Comparison of ENCODE assay signal across 9 cellular contexts in the genomic region with DNA sequence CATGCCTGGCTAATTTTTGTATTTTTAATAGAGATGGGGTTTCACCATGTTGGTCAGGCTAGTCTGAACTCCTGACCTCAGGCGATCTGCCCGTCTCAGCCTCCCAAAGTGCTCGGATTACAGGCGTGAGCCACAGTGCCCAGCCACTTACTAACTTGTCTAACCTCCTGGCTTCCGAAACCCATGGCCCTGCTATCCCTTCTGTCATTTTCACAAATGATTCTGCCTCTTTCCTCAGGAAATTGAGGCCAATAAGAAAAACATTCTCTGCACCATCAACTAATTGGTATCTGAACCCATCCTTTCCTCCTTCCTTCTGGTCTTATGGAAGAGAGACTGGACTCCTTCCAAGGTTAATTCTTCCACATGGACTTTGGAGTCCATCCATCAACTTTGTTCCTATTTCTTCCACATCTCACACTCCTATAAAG. TPM values are rescaled to one million over a fixed set of nuclear protein-coding genes. Genes with fewer than 3 reads are reported as not detected.
A peak's percentile ranks its signal among the peaks of the same experiment; 100 is the strongest.
DNase-seq lines count a peak whose midpoint lies in the region; ATAC-seq and TF ChIP-seq lines count a peak whose summit lies in the region.
"Had no signal": no experiment of that assay in that cellular context is flagged by ENCODE, and none has a peak within 500 bp of the region (broad histone marks: within the 10 kb centered on the region; RNA-seq: fewer than 3 reads in every experiment).

No MANE protein-coding gene starts in this region.

- dilution Hi-C loops in IMR-90 (cut with HindIII; ENCODE audit: low sequenced_read_pairs, unreplicated experiment) = no loop called here

- H3K23ac ChIP-seq in IMR-90 (ENCODE audit: low read depth, low read length) = peak overlapping the region; percentile 67
- H3K23ac ChIP-seq in mesendoderm (ENCODE audit: low read length) = no peak overlapping the region

- TF ChIP-seq POLR2A in IMR-90 (IDR thresholded peaks at IDR 0.05; ENCODE audit: low read depth, low read length) = no peak

- H4K5ac ChIP-seq in IMR-90 (ENCODE audit: low read depth, low read length) (peak overlapping the region; percentile 28), mesendoderm (ENCODE audit: low read length) (no peak overlapping the region)

- peak overlapping the region; percentile 80; the same call in 2 of the 3 replicates for H2BK15ac ChIP-seq in IMR-90 (ENCODE audit: low read depth, low read length)
- H2BK15ac ChIP-seq in mesendoderm (replicated peaks; ENCODE audit: low read depth) = no peak overlapping the region

- H3K27me3 Mint-ChIP-seq in chondrocyte (ENCODE audit: low read depth) (no peaks in the 10 kb centered on the region), type B pancreatic cell (peaks cover 3% of the 10 kb centered on the region)
- no peaks in the 10 kb centered on the region for H3K27me3 Mint-ChIP-seq in activated T-helper 1 cell treated with anti-CD3 and anti-CD28 coated beads, Interleukin-12 subunit alpha, Interleukin-12 subunit beta, Interleukin-2, Interleukin-4 antibody, amounts not matched to agents 30 ng/mL and 10 ng/mL and 1 ng/mL, durations not matched to agents 14 hours and 24 hours and 36 hours (ENCODE audit: insufficient read depth)

- in situ Hi-C loops in IMR-90 (cut with MboI; ENCODE audit: low sequenced_read_pairs) = no loop called here

- H3K4me2 ChIP-seq in IMR-90 (ENCODE audit: low read depth, low read length) = peak overlapping the region; percentile 45
- H3K4me2 ChIP-seq in mesendoderm (ENCODE audit: low read length) = no peak overlapping the region

- intact Hi-C loops in IMR-90 (cut with micrococcal nuclease) = loop anchor here (1.0 to 2.0 kb wide), 2 partner anchors 15 to 55 kb away; no protein-coding TSS in a partner anchor
- intact Hi-C loops in activated T-helper 1 cell treated with anti-CD3 and anti-CD28 coated beads, Interleukin-12 subunit alpha, Interleukin-12 subunit beta, Interleukin-2, Interleukin-4 antibody, amounts not matched to agents 30 ng/mL and 10 ng/mL and 1 ng/mL, durations not matched to agents 14 hours and 24 hours and 36 hours (cut with micrococcal nuclease) = no loop called here

- H3K27ac Mint-ChIP-seq in chondrocyte (ENCODE audit: unreplicated experiment) (peak overlapping the region; percentile 94), type B pancreatic cell (peak overlapping the region; percentile 24)
- H3K27ac Mint-ChIP-seq in activated T-helper 1 cell treated with anti-CD3 and anti-CD28 coated beads, Interleukin-12 subunit alpha, Interleukin-12 subunit beta, Interleukin-2, Interleukin-4 antibody, amounts not matched to agents 30 ng/mL and 10 ng/mL and 1 ng/mL, durations not matched to agents 14 hours and 24 hours and 36 hours = no peak overlapping the region

- peak overlapping the region; percentile 57 for H2AK9ac ChIP-seq in IMR-90 (replicated peaks; ENCODE audit: low read depth, low read length, poor library complexity)

- H3K4me3 ChIP-seq in IMR-90 (ENCODE audit: insufficient read depth, low read depth, low read length) (no peak overlapping the region), mesendoderm (ENCODE audit: low read length) (no peak overlapping the region)

- peak; percentile 46 for ATAC-seq in IMR-90 (ENCODE audit: low read depth)
- ATAC-seq in GM21526 (IDR thresholded peaks at IDR 0.05; ENCODE audit: low FRiP score, unreplicated experiment) = no peak

- POLR2A ChIA-PET in IMR-90 (lab: Charles Lee; ENCODE audit: unreplicated experiment) = no interaction called here

- peak overlapping the region; percentile 25 for H3K18ac ChIP-seq in IMR-90 (ENCODE audit: low read depth, low read length)
- no peak overlapping the region for H3K18ac ChIP-seq in mesendoderm (ENCODE audit: low read length)

- H3K36me3 Mint-ChIP-seq in chondrocyte (ENCODE audit: low read depth) (no peaks in the 10 kb centered on the region), type B pancreatic cell (no peaks in the 10 kb centered on the region)
- H3K36me3 Mint-ChIP-seq in activated T-helper 1 cell treated with anti-CD3 and anti-CD28 coated beads, Interleukin-12 subunit alpha, Interleukin-12 subunit beta, Interleukin-2, Interleukin-4 antibody, amounts not matched to agents 30 ng/mL and 10 ng/mL and 1 ng/mL, durations not matched to agents 14 hours and 24 hours and 36 hours (ENCODE audit: low read depth) = no peaks in the 10 kb centered on the region

- H2AK5ac ChIP-seq in IMR-90 (ENCODE audit: low read depth, low read length) (peak overlapping the region; percentile 74), mesendoderm (ENCODE audit: low read length) (no peak overlapping the region)

- CTCF ChIA-PET in IMR-90 (lab: Yijun Ruan, JAX) = interaction anchor here (0.6 kb wide), 1 partner anchor 13 kb away, joined by 3 read pairs; no protein-coding TSS in a partner anchor

- H3K4me1 Mint-ChIP-seq in chondrocyte (ENCODE audit: low read depth) = peaks cover 38% of the 10 kb centered on the region
- H3K4me1 Mint-ChIP-seq in type B pancreatic cell (ENCODE audit: unreplicated experiment) = peaks cover 6% of the 10 kb centered on the region
- no peaks in the 10 kb centered on the region for H3K4me1 Mint-ChIP-seq in activated T-helper 1 cell treated with anti-CD3 and anti-CD28 coated beads, Interleukin-12 subunit alpha, Interleukin-12 subunit beta, Interleukin-2, Interleukin-4 antibody, amounts not matched to agents 30 ng/mL and 10 ng/mL and 1 ng/mL, durations not matched to agents 14 hours and 24 hours and 36 hours (ENCODE audit: low read depth)

- peaks cover 6% of the 10 kb centered on the region for H3K9me1 ChIP-seq in IMR-90 (ENCODE audit: insufficient read depth, low read length)

- H3K79me1 ChIP-seq in IMR-90 (ENCODE audit: low read depth in 1 of 2, low read length in 2 of 2) (peaks cover 0 to 6% of the 10 kb centered on the region in 2 experiments; a peak in 2 of 4 replicates), mesendoderm (ENCODE audit: low read length) (no peaks in the 10 kb centered on the region)

- WGBS in IMR-90 (ENCODE audit: extremely low coverage in 2 of 2, insufficient read length in 1 of 2), 2 experiments = 33% methylated on average over 3 of the region's 5 CpGs; no CpG with 5 or more reads in 1 of the 2 experiments
- no CpG with 5 or more reads among the region's 5 CpGs for WGBS in mesendoderm (ENCODE audit: extremely low coverage, insufficient coverage, low lambda C conversion rate)

- peak overlapping the region; percentile 78 for H4K91ac ChIP-seq in IMR-90 (ENCODE audit: insufficient read depth, low read depth, low read length)

- peak overlapping the region; percentile 11; the same call in 1 of the 2 replicates for H3K9ac ChIP-seq in IMR-90 (ENCODE audit: low read depth, low read length)
- no peak overlapping the region for H3K9ac ChIP-seq in mesendoderm (ENCODE audit: low read length)
- H3K9ac ChIP-seq: parathyroid adenoma had no signal

- peak overlapping the region; percentile 91 for H2BK120ac ChIP-seq in IMR-90 (ENCODE audit: low read depth, low read length)
- H2BK120ac ChIP-seq in mesendoderm (ENCODE audit: low read depth, low read length) = no peak overlapping the region

- H3K27ac ChIP-seq in IMR-90 (ENCODE audit: insufficient read depth, low read length) (peak overlapping the region; percentile 84), mesendoderm (ENCODE audit: low read depth, low read length) (no peak overlapping the region)
- H3K27ac ChIP-seq: parathyroid adenoma had no signal

- no peaks in the 10 kb centered on the region for H4K20me1 ChIP-seq in IMR-90 (ENCODE audit: insufficient read depth, low read length)

- H2BK20ac ChIP-seq in IMR-90 (ENCODE audit: low read depth, low read length) = peak overlapping the region; percentile 87

- peaks cover 10% of the 10 kb centered on the region for H3K4me1 ChIP-seq in IMR-90 (ENCODE audit: control insufficient read depth, insufficient read depth, low read length)
- H3K4me1 ChIP-seq in mesendoderm (ENCODE audit: control insufficient read depth, low read depth, low read length) = peaks cover 2% of the 10 kb centered on the region
- H3K4me1 ChIP-seq: parathyroid adenoma had no signal

- no peaks in the 10 kb centered on the region; the same call in 1 of the 2 replicates for H3K9me3 ChIP-seq in IMR-90 (ENCODE audit: control insufficient read depth, insufficient read depth, low read length)

- H3K14ac ChIP-seq in IMR-90 (replicated peaks; ENCODE audit: low read depth, low read length) = peak overlapping the region; percentile 49

- H3K27me3 ChIP-seq in IMR-90 (ENCODE audit: control insufficient read depth, insufficient read depth, low read length) = no peaks in the 10 kb centered on the region
- no peaks in the 10 kb centered on the region for H3K27me3 ChIP-seq in mesendoderm (ENCODE audit: insufficient read depth, low read length, poor library complexity)

- H2AFZ ChIP-seq in IMR-90 (replicated peaks; ENCODE audit: low read length, poor library complexity) = no peak overlapping the region
- H2AFZ ChIP-seq: parathyroid adenoma had no signal

- H4K8ac ChIP-seq in IMR-90 (ENCODE audit: low read depth in 2 of 2, low read length in 2 of 2) (peak overlapping the region; percentile 41 to 94), mesendoderm (ENCODE audit: low read depth, low read length) (no peak overlapping the region)

- no peaks in the 10 kb centered on the region for H3K9me3 Mint-ChIP-seq in chondrocyte (ENCODE audit: low read depth)
- no peaks in the 10 kb centered on the region for H3K9me3 Mint-ChIP-seq in type B pancreatic cell
- H3K9me3 Mint-ChIP-seq in activated T-helper 1 cell treated with anti-CD3 and anti-CD28 coated beads, Interleukin-12 subunit alpha, Interleukin-12 subunit beta, Interleukin-2, Interleukin-4 antibody, amounts not matched to agents 30 ng/mL and 10 ng/mL and 1 ng/mL, durations not matched to agents 14 hours and 24 hours and 36 hours = no peaks in the 10 kb centered on the region

- H3K4me3 Mint-ChIP-seq in chondrocyte (ENCODE audit: unreplicated experiment) (peak overlapping the region; percentile 52), type B pancreatic cell (no peak overlapping the region)
- H3K4me3 Mint-ChIP-seq in activated T-helper 1 cell treated with anti-CD3 and anti-CD28 coated beads, Interleukin-12 subunit alpha, Interleukin-12 subunit beta, Interleukin-2, Interleukin-4 antibody, amounts not matched to agents 30 ng/mL and 10 ng/mL and 1 ng/mL, durations not matched to agents 14 hours and 24 hours and 36 hours = no peak overlapping the region

- no peak for TF ChIP-seq RAD21 in IMR-90 (IDR thresholded peaks at IDR 0.05; ENCODE audit: low read length)

- H3K79me2 ChIP-seq in mesendoderm (ENCODE audit: control insufficient read depth, insufficient read depth, low read length) = no peaks in the 10 kb centered on the region
- H3K79me2 ChIP-seq: parathyroid adenoma had no signal

- H3K56ac ChIP-seq in IMR-90 (ENCODE audit: extremely low read depth, insufficient read depth, low read length) (peak overlapping the region; percentile 74; the same call in 1 of the 2 replicates), mesendoderm (ENCODE audit: low read length) (peak overlapping the region; percentile 10)

- no TSS peak for BruUV-seq in IMR-90 (replicated peaks; lab: Mats Ljungman, UMichigan)

- TF ChIP-seq CTCF in IMR-90 (conservative IDR thresholded peaks at IDR 0.05; ENCODE audit: low read depth, low read length) (no peak), chondrocyte (IDR thresholded peaks at IDR 0.05) (no peak), type B pancreatic cell (conservative IDR thresholded peaks at IDR 0.05) (no peak)

- H2BK5ac ChIP-seq in IMR-90 (ENCODE audit: low read depth, low read length, poor library complexity, severe bottlenecking) (peak overlapping the region; percentile 92), mesendoderm (ENCODE audit: low read length) (no peak overlapping the region)

- peak overlapping the region; percentile 74 for H3K4ac ChIP-seq in IMR-90 (ENCODE audit: low read depth, low read length)
- H3K4ac ChIP-seq in mesendoderm (ENCODE audit: low read depth, low read length) = no peak overlapping the region

- DNase-seq in IMR-90 (peak; percentile 51), chondrocyte (ENCODE audit: low spot score) (no peak), mesendoderm (no peak), type B pancreatic cell (ENCODE audit: extremely low spot score, unreplicated experiment) (no peak), NCI-H82 treated with DMSO at 0.1 percent for 48 hours (lab: John Stamatoyannopoulos, UW; ENCODE audit: unreplicated experiment) (no peak)
- DNase-seq in activated T-helper 1 cell treated with anti-CD3 and anti-CD28 coated beads, Interleukin-12 subunit alpha, Interleukin-12 subunit beta, Interleukin-2, Interleukin-4 antibody, amounts not matched to agents 30 ng/mL and 10 ng/mL and 1 ng/mL, durations not matched to agents 14 hours and 24 hours and 36 hours (ENCODE audit: low spot score) = no peak
- DNase-seq: T-helper 9 cell had no signal

- H3K36me3 ChIP-seq in IMR-90 (ENCODE audit: control insufficient read depth, insufficient read depth, low read length) (no peaks in the 10 kb centered on the region), mesendoderm (ENCODE audit: control insufficient read depth, insufficient read depth, low read length) (no peaks in the 10 kb centered on the region)

RNA-seq across cellular contexts. Expression of gene TNRC6A, which starts 27.9 kb away (rescaled TPM):
- total RNA-seq in IMR-90 (2012; rRNA removed) (32.4 and 36.9 TPM in 2 replicates), chondrocyte (42.8 to 57.6 TPM (median 52.1 TPM) in 3 replicates), type B pancreatic cell (ENCODE audit: low replicate concordance) (40.0 and 65.9 TPM in 2 replicates)
- 37.3 and 42.3 TPM in 2 replicates for polyA plus RNA-seq in IMR-90 (2012; rRNA removed)
- polyA plus RNA-seq in IMR-90 (2012; cell fraction: cytosol; rRNA removed) = 15.0 and 15.5 TPM in 2 replicates
- polyA plus RNA-seq in IMR-90 (2012; cell fraction: nucleus; rRNA removed; ENCODE audit: low replicate concordance) = 99.8 and 215 TPM in 2 replicates
- polyA plus RNA-seq in mesendoderm (2013, experiment 1 of 2) = 34.7 TPM
- 35.2 TPM for polyA plus RNA-seq in mesendoderm (2013, experiment 2 of 2)
- 57.8 and 60.9 TPM in 2 replicates for total RNA-seq in activated T-helper 1 cell treated with anti-CD3 and anti-CD28 coated beads, Interleukin-12 subunit alpha, Interleukin-12 subunit beta, Interleukin-2, Interleukin-4 antibody, amounts not matched to agents 30 ng/mL and 10 ng/mL and 1 ng/mL, durations not matched to agents 14 hours and 24 hours and 36 hours
